8 cellular contexts compared by ENCODE assay signal in genomic region chr19:53553865-53554791, GRCh38. TPM values are rescaled to one million over a fixed set of nuclear protein-coding genes. Genes with fewer than 3 reads are reported as not detected.
DNase-seq lines count a peak whose midpoint lies in the region; ATAC-seq, FAIRE-seq and TF ChIP-seq lines count a peak whose summit lies in the region.

No MANE protein-coding gene starts in this region.

- in situ Hi-C loops in mammary epithelial cell (cut with MboI; ENCODE audit: low sequenced_read_pairs in 2 of 2) = no loop called here

- no peaks in the 10 kb centered on the region for H3K4me1 ChIP-seq in BE2C
- peaks cover 8% of the 10 kb centered on the region for H3K4me1 ChIP-seq in mammary epithelial cell (ENCODE audit: insufficient read depth, low read length)
- peaks cover 0 to 7% of the 10 kb centered on the region in 2 donors for H3K4me1 ChIP-seq in kidney (ENCODE audit: control insufficient read depth in 1 of 2, insufficient read depth in 1 of 2, low read depth in 1 of 2, low read length in 2 of 2)

- TF ChIP-seq CTCF in BE2C (IDR thresholded peaks at IDR 0.05; ENCODE audit: low read depth, low read length) (no peak), WTC11 (IDR thresholded peaks at IDR 0.05) (no peak), mammary epithelial cell (conservative IDR thresholded peaks at IDR 0.05 in 1 of 2, IDR thresholded peaks at IDR 0.05 in 1 of 2; ENCODE audit: extremely low read depth in 1 of 2, insufficient read depth in 1 of 2, low read depth in 1 of 2, low read length in 2 of 2) (no peak), kidney (IDR thresholded peaks at IDR 0.05; ENCODE audit: borderline replicate concordance, extremely low read depth, insufficient read depth) (no peak)

- no TSS peak for BruUV-seq in mammary epithelial cell (replicated peaks; lab: Mats Ljungman, UMichigan)

- H3K27me3 Mint-ChIP-seq in WTC11 (ENCODE audit: low read depth) = no peaks in the 10 kb centered on the region

- H3K4me3 ChIP-seq in BE2C (ENCODE audit: low read depth, low read length) (peak overlapping the region; percentile 60), mammary epithelial cell (replicated peaks in 1 of 3; ENCODE audit: insufficient read depth in 1 of 3, low read depth in 2 of 3, low read length in 3 of 3) (peak overlapping the region; percentile 46 to 75 (median 57)), kidney (ENCODE audit: low read length in 2 of 2) (peak overlapping the region; percentile 69 to 85)

- ATAC-seq in GM19395 (IDR thresholded peaks at IDR 0.05; ENCODE audit: unreplicated experiment) (peak; percentile 68), WTC11 (peak; percentile 67)

- intact Hi-C loops in mammary epithelial cell (cut with micrococcal nuclease) = no loop called here
- intact Hi-C loops in kidney (cut with DNase I) = no loop called here

- FAIRE-seq in kidney (lab: Jason Lieb, UNC) = no peak

- peak overlapping the region; percentile 77 for H3K4me3 Mint-ChIP-seq in WTC11

- peaks cover 11% of the 10 kb centered on the region for H3K9me3 Mint-ChIP-seq in WTC11

- dilution Hi-C loops in mammary epithelial cell (cut with HindIII; ENCODE audit: low sequenced_read_pairs) = no loop called here

- peak overlapping the region; percentile 95 for H2AFZ ChIP-seq in mammary epithelial cell (ENCODE audit: low read depth, low read length)

- peaks cover 16% of the 10 kb centered on the region for H3K4me1 Mint-ChIP-seq in WTC11

- peak overlapping the region; percentile 21 for H3K9ac ChIP-seq in mammary epithelial cell (ENCODE audit: insufficient read depth, low read length)
- peak overlapping the region; percentile 73 to 74 for H3K9ac ChIP-seq in kidney (ENCODE audit: low read length in 2 of 2)

- no peaks in the 10 kb centered on the region for H3K27me3 ChIP-seq in BE2C
- no peaks in the 10 kb centered on the region for H3K27me3 ChIP-seq in mammary epithelial cell (ENCODE audit: insufficient read depth, low read length)

- WGBS in mammary epithelial cell (ENCODE audit: low coverage, missing lambda C conversion rate) = 55% methylated on average over 24 of the region's 77 CpGs

- peak; percentile 82 for DNase-seq in BE2C
- peak in 72 of 76 experiments; percentile 13 to 85 (median 71) for DNase-seq in HUDEP-2 (lab: John Stamatoyannopoulos, UW; ENCODE audit: unreplicated experiment in 76 of 76)
- peak; percentile 52 for DNase-seq in WTC11 (ENCODE audit: low spot score)
- peak; percentile 78 for DNase-seq in mammary epithelial cell
- peak; percentile 96 for DNase-seq in kidney
- DNase-seq in stimulated activated CD4-positive, alpha-beta T cell treated with anti-CD3 and anti-CD28 coated beads, Interleukin-1b, Interleukin-23, amount 100 ng/mL, for 48 hours = peak; percentile 91
- no peak for DNase-seq in SIG-M5 treated with dmso at 0.1 percent for 504 hours (lab: John Stamatoyannopoulos, UW; ENCODE audit: unreplicated experiment)

- peak overlapping the region; percentile 85 for H3K4me2 ChIP-seq in mammary epithelial cell (ENCODE audit: insufficient read depth, low read depth, low read length)

- peaks cover 4% of the 10 kb centered on the region; the same call in 1 of the 2 replicates for H3K36me3 ChIP-seq in BE2C
- no peaks in the 10 kb centered on the region for H3K36me3 ChIP-seq in mammary epithelial cell (ENCODE audit: insufficient read depth, low read length)
- H3K36me3 ChIP-seq in kidney (ENCODE audit: control insufficient read depth in 1 of 2, insufficient read depth in 2 of 2, low read length in 2 of 2) = peaks cover 0 to 9% of the 10 kb centered on the region in 2 donors

- peaks cover 34% of the 10 kb centered on the region for H3K36me3 Mint-ChIP-seq in WTC11

- peak overlapping the region; percentile 51 for H3K27ac ChIP-seq in mammary epithelial cell (ENCODE audit: insufficient read depth, low read depth, low read length)
- H3K27ac ChIP-seq in kidney (ENCODE audit: low read depth in 2 of 2, low read length in 2 of 2) = peak overlapping the region; percentile 86 to 87

- POLR2A ChIA-PET in WTC11 (lab: Charles Lee) = interaction anchor here (1.0 kb wide), 1 partner anchor 15 kb away, joined by 3 read pairs; no protein-coding TSS in a partner anchor

- H3K9me3 ChIP-seq in BE2C = no peaks in the 10 kb centered on the region
- no peaks in the 10 kb centered on the region for H3K9me3 ChIP-seq in mammary epithelial cell (replicated peaks; ENCODE audit: insufficient read depth, low read length)
- H3K9me3 ChIP-seq in kidney (ENCODE audit: control insufficient read depth in 1 of 2, low read length in 2 of 2) = no peaks in the 10 kb centered on the region

- no peaks in the 10 kb centered on the region for H4K20me1 ChIP-seq in mammary epithelial cell (ENCODE audit: insufficient read depth, low read length)

- peak overlapping the region; percentile 82 for H3K27ac Mint-ChIP-seq in WTC11

- CTCF ChIA-PET in WTC11 (lab: Charles Lee) (interaction anchor here (1.4 kb wide), 1 partner anchor 105 kb away, joined by 3 read pairs; no protein-coding TSS in a partner anchor), mammary epithelial cell (lab: Charles Lee; ENCODE audit: low non-redundant PET) (interaction anchor here (0.6 kb wide), 1 partner anchor 866 kb away, joined by 3 read pairs; no protein-coding TSS in a partner anchor)

- no peaks in the 10 kb centered on the region for H3K79me2 ChIP-seq in mammary epithelial cell (ENCODE audit: insufficient read depth, low read length)

TF ChIP-seq in WTC11, 78 proteins besides CTCF, POLR2A, EP300 and RAD21 (continues in another document):
- TF ChIP-seq JAZF1 (CRISPR knock-in tag; IDR thresholded peaks at IDR 0.05) (no peak), E2F4 (CRISPR knock-in tag; IDR thresholded peaks at IDR 0.05; ENCODE audit: borderline replicate concordance, low read depth) (no peak), ATF1 (CRISPR knock-in tag; IDR thresholded peaks at IDR 0.05) (no peak), E2F1 (CRISPR knock-in tag; IDR thresholded peaks at IDR 0.05) (no peak), CDX4 (CRISPR knock-in tag; IDR thresholded peaks at IDR 0.05; ENCODE audit: borderline replicate concordance) (no peak), ATF2 (CRISPR knock-in tag; IDR thresholded peaks at IDR 0.05; ENCODE audit: borderline replicate concordance, low read depth) (no peak)

RNA-seq across cellular contexts. Expression of gene ZNF331, which starts 16.2 kb away (rescaled TPM):
- polyA plus RNA-seq in BE2C (2012; ENCODE audit: insufficient read depth, insufficient read length, low read depth) = 21.5 TPM
- total RNA-seq in WTC11 (2021) (56.0 to 62.0 TPM (median 56.7 TPM) in 3 replicates), mammary epithelial cell (10 to 100 TPM in 1 of 2 donors, 1 to 10 TPM in 1; 7.2 to 12.3 TPM), kidney (22.3 TPM)
- polyA plus RNA-seq in mammary epithelial cell (3.8 TPM), kidney (ENCODE audit: insufficient read depth, low read depth, low replicate concordance) (6.5 TPM)
- polyA minus RNA-seq in mammary epithelial cell = 41.1 TPM
